In genomic region chr17:79772726-79773125, GRCh38 we compare ENCODE assay signal across 5 cellular contexts. TPM values are rescaled to one million over a fixed set of nuclear protein-coding genes. Genes with fewer than 3 reads are reported as not detected.
"Had no signal": no experiment of that assay in that cellular context is flagged by ENCODE, and none has a peak within 500 bp of the region (broad histone marks: within the 10 kb centered on the region; RNA-seq: fewer than 3 reads in every experiment).

No MANE protein-coding gene starts in this region.

RNA-seq across cellular contexts. Expression of gene ENPP7, which starts 42.0 kb away (rescaled TPM):
- total RNA-seq: K562, M059J, PC-3, Right ventricle myocardium superior, SJSA1 had no signal
- polyA plus RNA-seq: K562 had no signal
